7 cellular contexts compared by ENCODE assay signal in genomic region chr16:30063278-30063892, GRCh38. TPM values are rescaled to one million over a fixed set of nuclear protein-coding genes. Genes with fewer than 3 reads are reported as not detected.
DNase-seq lines count a peak whose midpoint lies in the region; ATAC-seq and TF ChIP-seq lines count a peak whose summit lies in the region.

No MANE protein-coding gene starts in this region.

- no peaks in the 10 kb centered on the region for H3K27me3 Mint-ChIP-seq in activated CD4-positive, alpha-beta memory T cell treated with anti-CD3 and anti-CD28 coated beads, Interleukin-2, amount 10 ng/mL, durations not matched to agents 7 days and 5 days

- peak overlapping the region; percentile 99 for H3K27ac Mint-ChIP-seq in activated CD4-positive, alpha-beta memory T cell treated with anti-CD3 and anti-CD28 coated beads, Interleukin-2, amount 10 ng/mL, durations not matched to agents 7 days and 5 days

- POLR2A ChIA-PET in HEK293T (lab: Yijun Ruan, JAX) = interaction anchor here (0.7 to 7.3 kb wide), 6 partner anchors 8 to 30 kb away, joined by 3 to 155 read pairs (median 4); partner anchors contain the start of genes TBX6 and YPEL3
- POLR2A ChIA-PET in activated CD4-positive, alpha-beta memory T cell treated with anti-CD3 and anti-CD28 coated beads, Interleukin-2, amount 10 ng/mL, durations not matched to agents 7 days and 5 days (lab: Charles Lee) = interaction anchor here (0.6 to 5.8 kb wide), 5 partner anchors 9 to 325 kb away, joined by 3 to 111 read pairs (median 3); partner anchors contain the start of genes CORO1A and TBX6

- peak overlapping the region; percentile 85 for H3K9ac ChIP-seq in iPS-18a (ENCODE audit: low read length)

- ATAC-seq in HG03432 (IDR thresholded peaks at IDR 0.05; ENCODE audit: unreplicated experiment) = no peak

- H3K36me3 Mint-ChIP-seq in activated CD4-positive, alpha-beta memory T cell treated with anti-CD3 and anti-CD28 coated beads, Interleukin-2, amount 10 ng/mL, durations not matched to agents 7 days and 5 days (ENCODE audit: low read depth) = peaks cover 38% of the 10 kb centered on the region

- peaks cover 17% of the 10 kb centered on the region for H3K4me1 ChIP-seq in iPS-18a (ENCODE audit: control insufficient read depth, low read depth, low read length)
- H3K4me1 ChIP-seq in stomach = peaks cover 30 to 52% (median 44%) of the 10 kb centered on the region in 4 donors

- WGBS in stomach, 5 donors = 51 to 61% (median 54%) methylated on average over 7 to 12 of the region's 12 CpGs

- H3K27ac ChIP-seq in iPS-18a (ENCODE audit: low read length) (no peak overlapping the region), stomach (peak overlapping the region; percentile 92 to 100 (median 98))

- peaks cover 19% of the 10 kb centered on the region for H3K4me1 Mint-ChIP-seq in activated CD4-positive, alpha-beta memory T cell treated with anti-CD3 and anti-CD28 coated beads, Interleukin-2, amount 10 ng/mL, durations not matched to agents 7 days and 5 days

- TF ChIP-seq EP300 in stomach (IDR thresholded peaks at IDR 0.05) = no peak

- TF ChIP-seq CTCF in stomach (IDR thresholded peaks at IDR 0.05) = no peak

- no peak for TF ChIP-seq POLR2A in stomach (IDR thresholded peaks at IDR 0.05)

- DNase-seq in HEK293T (ENCODE audit: extremely low spot score) = no peak
- DNase-seq in activated CD4-positive, alpha-beta memory T cell treated with anti-CD3 and anti-CD28 coated beads, Interleukin-2, amount 10 ng/mL, durations not matched to agents 7 days and 5 days = no peak
- no peak for DNase-seq in stomach
- DNase-seq in NCI-H82 (lab: John Stamatoyannopoulos, UW) = no peak
- no peak for DNase-seq in GDM1 (lab: John Stamatoyannopoulos, UW)

- intact Hi-C loops in stomach (cut with DNase I; ENCODE audit: low total_unique reads) = no loop called here

- H3K4me3 ChIP-seq in iPS-18a (ENCODE audit: low read length) = peak overlapping the region; percentile 97
- H3K4me3 ChIP-seq in stomach = peak overlapping the region; percentile 75 to 96 (median 80)

- peak overlapping the region; percentile 95 for H3K4me3 Mint-ChIP-seq in activated CD4-positive, alpha-beta memory T cell treated with anti-CD3 and anti-CD28 coated beads, Interleukin-2, amount 10 ng/mL, durations not matched to agents 7 days and 5 days

- H3K9me3 ChIP-seq in iPS-18a (ENCODE audit: control insufficient read depth, low read depth, low read length) (no peaks in the 10 kb centered on the region), stomach (no peaks in the 10 kb centered on the region)

- no peaks in the 10 kb centered on the region for H3K9me3 Mint-ChIP-seq in activated CD4-positive, alpha-beta memory T cell treated with anti-CD3 and anti-CD28 coated beads, Interleukin-2, amount 10 ng/mL, durations not matched to agents 7 days and 5 days

- H3K27me3 ChIP-seq in iPS-18a (ENCODE audit: control insufficient read depth, insufficient read depth, low read length) (no peaks in the 10 kb centered on the region), stomach (no peaks in the 10 kb centered on the region)

- CTCF ChIA-PET in HEK293T (lab: Yijun Ruan, JAX) = interaction anchor here (0.7 to 1.2 kb wide), 2 partner anchors 8 to 9 kb away, joined by 3 to 8 read pairs; no protein-coding TSS in a partner anchor
- CTCF ChIA-PET in activated CD4-positive, alpha-beta memory T cell treated with anti-CD3 and anti-CD28 coated beads, Interleukin-2, amount 10 ng/mL, durations not matched to agents 7 days and 5 days (lab: Charles Lee) = interaction anchor here (0.7 to 2.5 kb wide), 5 partner anchors 9 to 32 kb away, joined by 3 to 7 read pairs (median 5); partner anchors contain the start of genes TBX6 and TLCD3B

- H3K36me3 ChIP-seq in iPS-18a (ENCODE audit: control insufficient read depth, low read depth, low read length) (peaks cover 16% of the 10 kb centered on the region), stomach (peaks cover 14 to 18% (median 17%) of the 10 kb centered on the region in 4 donors)

TF ChIP-seq in HEK293T, 16 proteins besides CTCF, POLR2A, EP300 and RAD21:
- TF ChIP-seq ARNT (IDR thresholded peaks at IDR 0.05) (no peak), SP1 (IDR thresholded peaks at IDR 0.05) (no peak), CTBP1 (IDR thresholded peaks at IDR 0.05; ENCODE audit: borderline replicate concordance) (no peak), LEF1 (IDR thresholded peaks at IDR 0.05; ENCODE audit: borderline replicate concordance) (peak; percentile 30; the same call in 1 of the 2 replicates), FOXM1 (IDR thresholded peaks at IDR 0.05; ENCODE audit: borderline replicate concordance) (no peak), SUZ12 (IDR thresholded peaks at IDR 0.05) (no peak)

RNA-seq across cellular contexts. Expression of gene ALDOA, which starts 2.2 kb away (rescaled TPM):
- total RNA-seq in activated CD4-positive, alpha-beta memory T cell treated with anti-CD3 and anti-CD28 coated beads, Interleukin-2, amount 10 ng/mL, durations not matched to agents 7 days and 5 days = 1,000 to 10,000 TPM; 1,403 to 1,450 TPM
- total RNA-seq in stomach = 1,000 to 10,000 TPM in 1 of 5 donors, 100 to 1,000 TPM in 4; 180 to 2,515 (median 698) TPM
- 1,000 to 10,000 TPM in 1 of 3 donors, 100 to 1,000 TPM in 2; 740 to 1,310 (median 887) TPM for polyA plus RNA-seq in stomach

RNA-seq across cellular contexts. Expression of gene PPP4C, which starts 12.4 kb away (rescaled TPM):
- total RNA-seq in activated CD4-positive, alpha-beta memory T cell treated with anti-CD3 and anti-CD28 coated beads, Interleukin-2, amount 10 ng/mL, durations not matched to agents 7 days and 5 days = 100 to 1,000 TPM; 146 to 147 TPM
- total RNA-seq in stomach = 10 to 100 TPM; 21.4 to 86.1 (median 63.6) TPM
- polyA plus RNA-seq in stomach = 100 to 1,000 TPM in 1 of 3 donors, 10 to 100 TPM in 2; 76.1 to 118 (median 93.3) TPM

RNA-seq across cellular contexts. Expression of gene TBX6, which starts 28.3 kb away (rescaled TPM):
- total RNA-seq in activated CD4-positive, alpha-beta memory T cell treated with anti-CD3 and anti-CD28 coated beads, Interleukin-2, amount 10 ng/mL, durations not matched to agents 7 days and 5 days = 1 to 10 TPM; 1.9 to 2.5 TPM
- 10 to 100 TPM in 1 of 5 donors, 1 to 10 TPM in 1, not detected in 3; 3.8 to 25.0 TPM for total RNA-seq in stomach
- polyA plus RNA-seq in stomach = 1 to 10 TPM; 1.1 to 2.5 (median 2.1) TPM

RNA-seq across cellular contexts. Expression of gene TLCD3B, which starts 32.3 kb away (rescaled TPM):
- total RNA-seq in activated CD4-positive, alpha-beta memory T cell treated with anti-CD3 and anti-CD28 coated beads, Interleukin-2, amount 10 ng/mL, durations not matched to agents 7 days and 5 days = 1 to 10 TPM; 6.0 to 6.9 TPM
- under 1 TPM in 1 of 5 donors, not detected in 4; 0.92 TPM for total RNA-seq in stomach
- under 1 TPM in 1 of 3 donors, not detected in 2; 0.18 TPM for polyA plus RNA-seq in stomach

RNA-seq across cellular contexts. Expression of gene YPEL3, which starts 32.6 kb away (rescaled TPM):
- total RNA-seq in activated CD4-positive, alpha-beta memory T cell treated with anti-CD3 and anti-CD28 coated beads, Interleukin-2, amount 10 ng/mL, durations not matched to agents 7 days and 5 days = 100 to 1,000 TPM in 1 of 2 experiments, 10 to 100 TPM in 1; 99.4 to 106 TPM
- 100 to 1,000 TPM in 1 of 5 donors, 10 to 100 TPM in 4; 13.9 to 116 (median 37.9) TPM for total RNA-seq in stomach
- 100 to 1,000 TPM; 103 to 162 (median 111) TPM for polyA plus RNA-seq in stomach
